Comparison of ENCODE assay signal across 10 cellular contexts in the genomic region with DNA sequence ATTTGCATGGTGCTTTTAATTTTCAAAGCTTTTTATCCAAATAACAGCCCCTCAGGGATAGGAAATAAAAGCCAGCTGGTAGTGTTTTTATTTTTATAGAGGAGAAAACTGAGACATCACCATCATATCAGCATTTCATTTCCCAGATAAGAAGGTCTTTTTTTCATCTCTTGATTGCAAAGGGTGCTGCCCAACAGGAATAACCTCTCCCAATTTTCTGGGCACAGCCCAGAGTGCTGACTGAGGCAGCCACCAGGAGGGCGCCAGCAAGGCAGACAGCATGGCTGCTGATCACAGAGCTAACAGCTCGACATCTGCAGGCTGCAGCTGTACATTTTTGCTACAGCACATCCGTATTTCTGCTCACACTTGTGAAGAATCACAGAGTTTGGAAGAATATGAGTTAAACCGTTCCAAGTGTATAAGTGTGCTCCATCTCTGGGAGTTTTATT.
DNase-seq lines count a peak whose midpoint lies in the region; ATAC-seq, FAIRE-seq and TF ChIP-seq lines count a peak whose summit lies in the region.
"Had no signal": no experiment of that assay in that cellular context is flagged by ENCODE, and none has a peak within 500 bp of the region (broad histone marks: within the 10 kb centered on the region; RNA-seq: fewer than 3 reads in every experiment).

No MANE protein-coding gene starts in this region.

- no peaks in the 10 kb centered on the region for H3K9me3 ChIP-seq in A673 (ENCODE audit: low read depth, low read length, poor library complexity, severe bottlenecking)
- H3K9me3 ChIP-seq in cardiac muscle cell (ENCODE audit: low read depth): no peaks in the 10 kb centered on the region

- H3K27ac ChIP-seq in A673 (ENCODE audit: low read depth, low read length, poor library complexity, severe bottlenecking): no peak overlapping the region
- H3K27ac ChIP-seq in cardiac muscle cell: peak overlapping the region; percentile 20

- H3K4me1 ChIP-seq in A673 (ENCODE audit: insufficient read depth, low read length, poor library complexity, severe bottlenecking) (peaks cover 23% of the 10 kb centered on the region), cardiac muscle cell (ENCODE audit: low read depth) (peaks cover 13% of the 10 kb centered on the region)

- H3K27me3 ChIP-seq in A673 (replicated peaks; ENCODE audit: insufficient read depth, low read depth, low read length, poor library complexity) (no peaks in the 10 kb centered on the region), cardiac muscle cell (no peaks in the 10 kb centered on the region)

- H3K4me3 ChIP-seq in A673 (ENCODE audit: low read depth, low read length, poor library complexity, severe bottlenecking): no peak overlapping the region
- no peak overlapping the region for H3K4me3 ChIP-seq in cardiac muscle cell

- FAIRE-seq in HTR-8/SVneo (lab: Jason Lieb, UNC) (peak; percentile 63), urothelium cell line (lab: Jason Lieb, UNC) (no peak)

- DNase-seq in A673 (ENCODE audit: low spot score): no peak
- no peak for DNase-seq in HTR-8/SVneo (ENCODE audit: insufficient read length, low spot score)
- peak; percentile 9 for DNase-seq in OCI-M1 (lab: John Stamatoyannopoulos, UW)
- peak in 1 of 2 donors; percentile 12 for DNase-seq in cardiac muscle cell (ENCODE audit: low read depth in 1 of 2, low spot score in 1 of 2)
- no peak for DNase-seq in SIG-M5 treated with dmso at 0.1 percent for 504 hours (lab: John Stamatoyannopoulos, UW; ENCODE audit: unreplicated experiment)
- no peak for DNase-seq in urothelium cell line (ENCODE audit: low spot score)
- DNase-seq: cortex of kidney had no signal

- intact Hi-C loops in A673 (cut with micrococcal nuclease; ENCODE audit: unreplicated experiment): no loop called here

- POLR2A ChIA-PET in A673 (lab: Charles Lee; ENCODE audit: low non-redundant PET): no interaction called here

- TF ChIP-seq CTCF in A673 (conservative IDR thresholded peaks at IDR 0.05; ENCODE audit: low read depth, low read length) (peak; percentile 32; the same call in 1 of the 2 replicates), cardiac muscle cell (IDR thresholded peaks at IDR 0.05; ENCODE audit: low read depth, low read length) (peak; percentile 27)

- BruUV-seq in A673 (replicated peaks; lab: Mats Ljungman, UMichigan): no TSS peak

- ATAC-seq in HG03139 (IDR thresholded peaks at IDR 0.05; ENCODE audit: unreplicated experiment): no peak
- ATAC-seq in HG03039 (IDR thresholded peaks at IDR 0.05; ENCODE audit: unreplicated experiment): no peak
- ATAC-seq: activated T-helper 17 cell treated with anti-CD3 and anti-CD28 coated beads, Interleukin-2, amount 50 U/mL, for 72 hours had no signal

- no peaks in the 10 kb centered on the region for H3K36me3 ChIP-seq in A673 (ENCODE audit: insufficient read depth, low read length, poor library complexity, severe bottlenecking)
- no peaks in the 10 kb centered on the region for H3K36me3 ChIP-seq in cardiac muscle cell

- CTCF ChIA-PET in A673 (lab: Charles Lee): no interaction called here
